Comparison of ENCODE assay signal across 8 cellular contexts in the genomic region with DNA sequence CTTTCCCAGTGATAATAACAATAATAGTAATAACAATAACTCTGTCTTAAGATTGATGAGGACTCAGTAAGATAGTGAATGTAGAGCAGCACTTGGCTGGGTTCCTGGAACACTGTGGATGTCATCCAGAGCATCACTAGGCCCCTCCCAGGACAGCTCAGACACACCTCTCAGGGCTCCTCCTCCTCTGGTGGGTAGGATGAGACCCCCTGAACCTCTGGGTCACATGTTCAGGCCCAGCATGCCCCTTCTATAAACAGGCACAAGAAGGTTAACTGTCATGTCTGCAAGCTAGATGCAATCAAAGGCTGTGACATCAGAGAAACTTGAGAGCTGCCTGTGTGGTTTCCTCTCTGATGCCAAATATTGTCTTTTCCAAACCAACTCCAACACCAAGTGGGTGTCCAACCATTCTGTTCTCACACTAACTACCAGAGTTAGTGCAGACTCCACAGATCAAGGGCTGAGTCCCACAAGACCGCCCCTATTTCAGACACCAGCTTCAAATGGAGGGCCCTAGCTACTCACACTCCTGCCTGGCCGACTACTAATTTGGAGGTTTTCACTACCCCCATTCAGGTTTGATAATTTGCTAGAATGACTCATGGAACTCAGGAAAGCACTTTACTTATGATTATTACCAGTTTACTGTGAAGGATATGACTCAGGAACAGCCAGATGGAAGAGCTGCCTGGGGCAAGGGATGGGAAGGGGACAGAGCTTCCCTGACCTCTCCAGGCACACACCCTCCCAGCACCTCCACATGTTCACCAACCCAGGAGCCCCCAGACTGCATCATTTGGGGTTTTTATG. TPM values are rescaled to one million over a fixed set of nuclear protein-coding genes. Genes with fewer than 3 reads are reported as not detected.
DNase-seq lines count a peak whose midpoint lies in the region; ATAC-seq and TF ChIP-seq lines count a peak whose summit lies in the region.

No MANE protein-coding gene starts in this region.

- no peaks in the 10 kb centered on the region for H4K20me1 ChIP-seq in BLaER1 treated with 17β-estradiol and CSF1 and Interleukin-3, amounts not matched to agents 10 nM and 100 nM

- H3K4me1 Mint-ChIP-seq in activated T-helper 17 cell treated with anti-CD3 and anti-CD28 coated beads, Interleukin-2, amount 50 U/mL, for 72 hours, result peaks cover 12% of the 10 kb centered on the region

- peaks cover 4% of the 10 kb centered on the region for H3K27me3 Mint-ChIP-seq in activated T-helper 17 cell treated with anti-CD3 and anti-CD28 coated beads, Interleukin-2, amount 50 U/mL, for 72 hours

- H3K4me1 ChIP-seq in BLaER1 treated with 17β-estradiol and CSF1 and Interleukin-3, amounts not matched to agents 10 nM and 100 nM, result peaks cover 0 to 12% (median 8%) of the 10 kb centered on the region in 10 experiments; a peak in 10 of 20 replicates

- H3K4me3 Mint-ChIP-seq in activated T-helper 17 cell treated with anti-CD3 and anti-CD28 coated beads, Interleukin-2, amount 50 U/mL, for 72 hours, result peak overlapping the region; percentile 54

- ATAC-seq in HG03354 (IDR thresholded peaks at IDR 0.05; ENCODE audit: poor library complexity, severe bottlenecking, unreplicated experiment), result peak; percentile 78
- peak; percentile 93 for ATAC-seq in activated T-helper 17 cell treated with anti-CD3 and anti-CD28 coated beads, Interleukin-2, amount 50 U/mL, for 72 hours (replicated peaks)

- H3K9me3 ChIP-seq in BLaER1 treated with 17β-estradiol and CSF1 and Interleukin-3, amounts not matched to agents 10 nM and 100 nM (replicated peaks in 1 of 11), result no peaks in the 10 kb centered on the region

- H3K9ac ChIP-seq in BLaER1 treated with 17β-estradiol and CSF1 and Interleukin-3, amounts not matched to agents 10 nM and 100 nM, result no peak overlapping the region

- H3K27ac ChIP-seq in BLaER1 treated with 17β-estradiol and CSF1 and Interleukin-3, amounts not matched to agents 10 nM and 100 nM, result no peak overlapping the region

- H3K4me3 ChIP-seq in BLaER1 treated with 17β-estradiol and CSF1 and Interleukin-3, amounts not matched to agents 10 nM and 100 nM, result no peak overlapping the region
- no peak overlapping the region for H3K4me3 ChIP-seq in kidney epithelial cell (ENCODE audit: low read depth, low read length)

- H3K9me3 Mint-ChIP-seq in activated T-helper 17 cell treated with anti-CD3 and anti-CD28 coated beads, Interleukin-2, amount 50 U/mL, for 72 hours, result no peaks in the 10 kb centered on the region

- no peaks in the 10 kb centered on the region for H3K27me3 ChIP-seq in BLaER1 treated with 17β-estradiol and CSF1 and Interleukin-3, amounts not matched to agents 10 nM and 100 nM
- H3K27me3 ChIP-seq in kidney epithelial cell (ENCODE audit: control insufficient read depth, insufficient read depth, low read length), result no peaks in the 10 kb centered on the region

- DNase-seq in kidney epithelial cell (ENCODE audit: low read depth) (peak; percentile 82), medulla oblongata (ENCODE audit: extremely low spot score) (no peak), DMS114 treated with DMSO at 0.1 percent for 48 hours (lab: John Stamatoyannopoulos, UW; ENCODE audit: unreplicated experiment) (no peak), NCI-H1105 treated with DMSO at 0.1 percent for 48 hours (lab: John Stamatoyannopoulos, UW) (no peak)
- DNase-seq in activated effector memory CD4-positive, alpha-beta T cell treated with anti-CD3 and anti-CD28 coated beads, Interleukin-2, amount 50 U/mL, for 16 hours, result no peak

- H3K4me2 ChIP-seq in BLaER1 treated with 17β-estradiol and CSF1 and Interleukin-3, amounts not matched to agents 10 nM and 100 nM, result peak overlapping the region in 8 of 11 experiments; percentile 4 to 42 (median 22); a peak in 8 of 22 replicates

- H3K36me3 Mint-ChIP-seq in activated T-helper 17 cell treated with anti-CD3 and anti-CD28 coated beads, Interleukin-2, amount 50 U/mL, for 72 hours (ENCODE audit: low read depth), result no peaks in the 10 kb centered on the region

- peak overlapping the region; percentile 88 for H3K27ac Mint-ChIP-seq in activated T-helper 17 cell treated with anti-CD3 and anti-CD28 coated beads, Interleukin-2, amount 50 U/mL, for 72 hours

- H3K36me3 ChIP-seq in BLaER1 treated with 17β-estradiol and CSF1 and Interleukin-3, amounts not matched to agents 10 nM and 100 nM, result peaks cover 0 to 14% (median 0%) of the 10 kb centered on the region in 11 experiments; a peak in 4 of 22 replicates
- no peaks in the 10 kb centered on the region for H3K36me3 ChIP-seq in kidney epithelial cell (ENCODE audit: control insufficient read depth, insufficient read depth, low read length)

- TF ChIP-seq CTCF in kidney epithelial cell (IDR thresholded peaks at IDR 0.05; ENCODE audit: insufficient read depth, low read length, poor library complexity, severe bottlenecking), result no peak

RNA-seq across cellular contexts. Expression of gene BZW1, which starts 46.4 kb away (rescaled TPM):
- 100 to 1,000 TPM; 365 to 482 TPM for total RNA-seq in activated T-helper 17 cell treated with anti-CD3 and anti-CD28 coated beads, Interleukin-2, amount 50 U/mL, for 72 hours
- 347 and 378 TPM in 2 replicates for total RNA-seq in kidney epithelial cell
